Comparison of ENCODE assay signal across 8 cellular contexts in genomic region chr13:44434441-44435141, GRCh38.
DNase-seq lines count a peak whose midpoint lies in the region; ATAC-seq and TF ChIP-seq lines count a peak whose summit lies in the region.

No MANE protein-coding gene starts in this region.

- no peak overlapping the region for H3K4me3 Mint-ChIP-seq in T-helper 1 cell treated with Interleukin-12 subunit alpha and Interleukin-12 subunit beta and Interleukin-4 antibody, amounts not matched to agents 30 μg/mL and 1 μg/mL, for 36 hours

- H3K27me3 ChIP-seq in body of pancreas (no peaks in the 10 kb centered on the region), right lobe of liver (no peaks in the 10 kb centered on the region), suprapubic skin (no peaks in the 10 kb centered on the region)

- no peak for DNase-seq in T-helper 1 cell
- DNase-seq in body of pancreas = no peak
- DNase-seq in right lobe of liver = no peak
- no peak for DNase-seq in suprapubic skin (ENCODE audit: low spot score in 2 of 2)
- no peak for DNase-seq in stimulated activated CD4-positive, alpha-beta T cell treated with anti-CD3 and anti-CD28 coated beads, Interleukin-1b, Interleukin-23, amount 100 ng/mL, for 48 hours
- DNase-seq in inferior parietal cortex (ENCODE audit: extremely low spot score) = no peak
- DNase-seq in AG20443 (ENCODE audit: low spot score) = no peak

- H3K36me3 ChIP-seq in body of pancreas (replicated peaks in 1 of 2; ENCODE audit: insufficient read depth in 1 of 2, low read depth in 2 of 2) (no peaks in the 10 kb centered on the region), right lobe of liver (peaks cover 0 to 16% (median 0%) of the 10 kb centered on the region in 4 donors), suprapubic skin (peaks cover 17% of the 10 kb centered on the region)

- peak overlapping the region; percentile 2 for H3K27ac Mint-ChIP-seq in T-helper 1 cell treated with Interleukin-12 subunit alpha and Interleukin-12 subunit beta and Interleukin-4 antibody, amounts not matched to agents 30 μg/mL and 1 μg/mL, for 36 hours

- peaks cover 26% of the 10 kb centered on the region for H3K4me1 ChIP-seq in body of pancreas
- H3K4me1 ChIP-seq in right lobe of liver = peaks cover 0 to 27% (median 8%) of the 10 kb centered on the region in 4 donors
- H3K4me1 ChIP-seq in suprapubic skin = peaks cover 35% of the 10 kb centered on the region

- TF ChIP-seq POLR2A in body of pancreas (IDR thresholded peaks at IDR 0.05) (no peak), right lobe of liver (IDR thresholded peaks at IDR 0.05) (no peak), suprapubic skin (IDR thresholded peaks at IDR 0.05) (no peak)

- peaks cover 59% of the 10 kb centered on the region for H3K27me3 Mint-ChIP-seq in T-helper 1 cell treated with Interleukin-12 subunit alpha and Interleukin-12 subunit beta and Interleukin-4 antibody, amounts not matched to agents 30 μg/mL and 1 μg/mL, for 36 hours (ENCODE audit: low read depth)

- H3K9me3 ChIP-seq in body of pancreas (no peaks in the 10 kb centered on the region), right lobe of liver (no peaks in the 10 kb centered on the region), suprapubic skin (no peaks in the 10 kb centered on the region)

- ATAC-seq in body of pancreas = no peak
- ATAC-seq in right lobe of liver = no peak

- no peak overlapping the region for H3K4me3 ChIP-seq in body of pancreas
- H3K4me3 ChIP-seq in right lobe of liver = peak overlapping the region; percentile 63 to 71 (median 69)
- peak overlapping the region; percentile 80 for H3K4me3 ChIP-seq in suprapubic skin

- no peaks in the 10 kb centered on the region for H3K9me3 Mint-ChIP-seq in T-helper 1 cell treated with Interleukin-12 subunit alpha and Interleukin-12 subunit beta and Interleukin-4 antibody, amounts not matched to agents 30 μg/mL and 1 μg/mL, for 36 hours

- H3K4me1 Mint-ChIP-seq in T-helper 1 cell treated with Interleukin-12 subunit alpha and Interleukin-12 subunit beta and Interleukin-4 antibody, amounts not matched to agents 30 μg/mL and 1 μg/mL, for 36 hours (ENCODE audit: low read depth) = peaks cover 19% of the 10 kb centered on the region

- TF ChIP-seq CTCF in body of pancreas (IDR thresholded peaks at IDR 0.05) (no peak), right lobe of liver (IDR thresholded peaks at IDR 0.05) (no peak), suprapubic skin (IDR thresholded peaks at IDR 0.05) (no peak)

- TF ChIP-seq EP300 in suprapubic skin (IDR thresholded peaks at IDR 0.05) = no peak

- intact Hi-C loops in body of pancreas (cut with DNase I) (no loop called here), right lobe of liver (cut with DNase I) (no loop called here)

- H3K27ac ChIP-seq in body of pancreas (peak overlapping the region; percentile 74 to 98 (median 94)), right lobe of liver (peak overlapping the region; percentile 69 to 99 (median 92)), suprapubic skin (peak overlapping the region; percentile 96)

- 38 to 47% methylated on average over 13 of the region's 13 CpGs for WGBS in body of pancreas, 2 donors
- WGBS in right lobe of liver (ENCODE audit: insufficient coverage, low coverage, low lambda C conversion rate, missing lambda C conversion rate) = 36% methylated on average over 9 of the region's 13 CpGs
- 58% methylated on average over 13 of the region's 13 CpGs for WGBS in suprapubic skin

- peaks cover 4% of the 10 kb centered on the region for H3K36me3 Mint-ChIP-seq in T-helper 1 cell treated with Interleukin-12 subunit alpha and Interleukin-12 subunit beta and Interleukin-4 antibody, amounts not matched to agents 30 μg/mL and 1 μg/mL, for 36 hours (ENCODE audit: low read depth)

Comparison
In these comparisons a context has a peak if more than half of its experiments do, and no peak if none do; other contexts are left out.
1. H3K4me3 ChIP-seq: peak in right lobe of liver (3 of 3) and suprapubic skin (single experiment); none in body of pancreas (0 of 2).
2. Peak in every context shown above with its lines, with median percentiles within 50 percentile points of each other: H3K27ac ChIP-seq.